Comparison of ENCODE assay signal across 21 cellular contexts in genomic region chr1:41501581-41501980, GRCh38. TPM values are rescaled to one million over a fixed set of nuclear protein-coding genes. Genes with fewer than 3 reads are reported as not detected.
A peak's percentile ranks its signal among the peaks of the same experiment; 100 is the strongest.
DNase-seq lines count a peak whose midpoint lies in the region; ATAC-seq, FAIRE-seq and TF ChIP-seq lines count a peak whose summit lies in the region.
"Had no signal": no experiment of that assay in that cellular context is flagged by ENCODE, and none has a peak within 500 bp of the region (broad histone marks: within the 10 kb centered on the region; RNA-seq: fewer than 3 reads in every experiment).

No MANE protein-coding gene starts in this region.

- intact Hi-C loops in kidney (cut with DNase I) (no loop called here), transverse colon (cut with DNase I; ENCODE audit: low total_unique reads) (no loop called here)

- ATAC-seq in HG03175 (IDR thresholded peaks at IDR 0.05; ENCODE audit: unreplicated experiment), result no peak
- ATAC-seq: activated T-cell treated with anti-CD3 and anti-CD28 coated beads, Interleukin-2, amount 50 U/mL, for 72 hours; gastroesophageal sphincter; natural killer cell; right lobe of liver had no signal

- FAIRE-seq in kidney (lab: Jason Lieb, UNC), result no peak
- FAIRE-seq in GM12891 (lab: Jason Lieb, UNC), result no peak
- FAIRE-seq: islet of Langerhans had no signal

- H3K4me1 ChIP-seq in kidney (ENCODE audit: control insufficient read depth in 1 of 2, insufficient read depth in 1 of 2, low read depth in 1 of 2, low read length in 2 of 2), result peaks cover 21 to 33% of the 10 kb centered on the region in 2 donors
- H3K4me1 ChIP-seq in transverse colon, result peaks cover 31 to 48% (median 43%) of the 10 kb centered on the region in 4 donors

- TF ChIP-seq CTCF in WERI-Rb-1 (IDR thresholded peaks at IDR 0.05; ENCODE audit: low read depth, low read length) (no peak), kidney (IDR thresholded peaks at IDR 0.05; ENCODE audit: borderline replicate concordance, extremely low read depth, insufficient read depth) (no peak), transverse colon (IDR thresholded peaks at IDR 0.05) (no peak)

- WGBS in transverse colon (ENCODE audit: low coverage in 1 of 2), 2 donors, result 26 to 37% methylated on average over 7 to 9 of the region's 20 CpGs

- H3K36me3 ChIP-seq in WERI-Rb-1, result no peaks in the 10 kb centered on the region
- H3K36me3 ChIP-seq in kidney (ENCODE audit: control insufficient read depth in 1 of 2, insufficient read depth in 2 of 2, low read length in 2 of 2), result no peaks in the 10 kb centered on the region
- H3K36me3 ChIP-seq in transverse colon, result no peaks in the 10 kb centered on the region
- H3K36me3 ChIP-seq: gastroesophageal sphincter, right lobe of liver had no signal

- TF ChIP-seq POLR2A in transverse colon (IDR thresholded peaks at IDR 0.05) (peak; percentile 37), GM12891 (IDR thresholded peaks at IDR 0.05; ENCODE audit: low read depth, low read length) (no peak)

- no peak overlapping the region for H3K27ac ChIP-seq in WERI-Rb-1
- H3K27ac ChIP-seq in kidney (ENCODE audit: low read depth in 2 of 2, low read length in 2 of 2), result peak overlapping the region; percentile 81 to 91
- H3K27ac ChIP-seq in transverse colon, result peak overlapping the region; percentile 78 to 85 (median 80)
- H3K27ac ChIP-seq: KMS-11, right lobe of liver had no signal

- in situ Hi-C loops in transverse colon (cut with MboI; ENCODE audit: low pct_ligation_motif_present in 1 of 4, low pct_unique_long_range_greater_than_20kb in 1 of 4, low sequenced_read_pairs in 3 of 4), result no loop called here

- DNase-seq in DMS153 (lab: John Stamatoyannopoulos, UW) (peak; percentile 36), DMS153 treated with DMSO at 0.1 percent for 48 hours (lab: John Stamatoyannopoulos, UW; ENCODE audit: unreplicated experiment) (no peak), WERI-Rb-1 (peak; percentile 22), kidney (peak; percentile 95), transverse colon (peak; percentile 92), DMS79 (lab: John Stamatoyannopoulos, UW) (no peak), GM12891 (ENCODE audit: insufficient read length, low spot score) (no peak)
- DNase-seq: 8988T; activated CD4-positive, alpha-beta T cell treated with anti-CD3 and anti-CD28 coated beads, Interleukin-2, amount 10 ng/mL, durations not matched to agents 24 days and 14 days; activated T-cell treated with anti-CD3 and anti-CD28 coated beads, Interleukin-2, amount 50 U/mL, for 72 hours; CD4-positive, CD25-positive, alpha-beta regulatory T cell; effector CD4-positive, alpha-beta T cell; GF-D8; natural killer cell; NCI-H1694 treated with DMSO at 0.1 percent for 48 hours; right lobe of liver had no signal

- H3K4me3 ChIP-seq in WERI-Rb-1 (ENCODE audit: low read depth, low read length) (no peak overlapping the region), kidney (ENCODE audit: low read length in 2 of 2) (no peak overlapping the region), transverse colon (no peak overlapping the region)
- H3K4me3 ChIP-seq: gastroesophageal sphincter, right lobe of liver had no signal

- H3K9me3 ChIP-seq in WERI-Rb-1 (ENCODE audit: severe bottlenecking), result no peaks in the 10 kb centered on the region
- no peaks in the 10 kb centered on the region for H3K9me3 ChIP-seq in kidney (ENCODE audit: control insufficient read depth in 1 of 2, low read length in 2 of 2)
- no peaks in the 10 kb centered on the region for H3K9me3 ChIP-seq in transverse colon
- H3K9me3 ChIP-seq: gastroesophageal sphincter, right lobe of liver had no signal

- no peak for TF ChIP-seq EP300 in transverse colon (IDR thresholded peaks at IDR 0.05; ENCODE audit: low read depth)

- H3K9ac ChIP-seq in kidney (ENCODE audit: low read length in 2 of 2), result peak overlapping the region in 1 of 2 donors; percentile 69
- H3K9ac ChIP-seq: KMS-11 had no signal

- H3K27me3 ChIP-seq in WERI-Rb-1 (ENCODE audit: insufficient read depth, low read depth, severe bottlenecking) (no peaks in the 10 kb centered on the region), transverse colon (peaks cover 3% of the 10 kb centered on the region)
- H3K27me3 ChIP-seq: gastroesophageal sphincter, right lobe of liver had no signal

TF ChIP-seq in GM12891, 5 proteins besides CTCF, POLR2A, EP300 and RAD21:
- TF ChIP-seq POLR2AphosphoS5 (IDR thresholded peaks at IDR 0.05; ENCODE audit: low read depth, low read length) (no peak), TAF1 (IDR thresholded peaks at IDR 0.05; ENCODE audit: low read depth, low read length) (no peak), PAX5 (IDR thresholded peaks at IDR 0.05; ENCODE audit: insufficient read depth, low read length, severe bottlenecking) (no peak), SPI1 (IDR thresholded peaks at IDR 0.05; ENCODE audit: low read depth, low read length) (no peak), POU2F2 (IDR thresholded peaks at IDR 0.05; ENCODE audit: low read depth, low read length) (no peak)

RNA-seq across cellular contexts. Expression of gene EDN2, which starts 17.1 kb away (rescaled TPM):
- total RNA-seq in kidney (2.9 TPM), transverse colon (10 to 100 TPM in 2 of 4 donors, 1 to 10 TPM in 2; 3.8 to 15.7 (median 10.3) TPM)
- polyA plus RNA-seq in kidney (ENCODE audit: insufficient read depth, low read depth, low replicate concordance), result 2.3 TPM
- polyA plus RNA-seq in GM12891 (2012; ENCODE audit: low read depth, missing spikeins), result 0.37 TPM
- total RNA-seq: activated CD4-positive, alpha-beta T cell treated with anti-CD3 and anti-CD28 coated beads, Interleukin-2, amount 10 ng/mL, durations not matched to agents 24 days and 14 days; activated T-cell treated with anti-CD3 and anti-CD28 coated beads, Interleukin-2, amount 50 U/mL, for 72 hours; T-helper 2 cell treated with Interferon-gamma antibody and Interleukin-4, amounts not matched to agents 100 ng/mL and 5 ng/mL, for 36 hours had no signal
- polyA plus RNA-seq: CD4-positive, CD25-positive, alpha-beta regulatory T cell had no signal

Comparison
In these comparisons a context has a peak if more than half of its experiments do, and no peak if none do; other contexts are left out.
1. DNase-seq: peak in DMS153 (single experiment), WERI-Rb-1 (single experiment), kidney (single experiment) and transverse colon (single experiment); none in DMS153 treated with DMSO at 0.1 percent for 48 hours (single experiment), DMS79 (single experiment) and GM12891 (single experiment).